8 cellular contexts compared by ENCODE assay signal in the genomic region with DNA sequence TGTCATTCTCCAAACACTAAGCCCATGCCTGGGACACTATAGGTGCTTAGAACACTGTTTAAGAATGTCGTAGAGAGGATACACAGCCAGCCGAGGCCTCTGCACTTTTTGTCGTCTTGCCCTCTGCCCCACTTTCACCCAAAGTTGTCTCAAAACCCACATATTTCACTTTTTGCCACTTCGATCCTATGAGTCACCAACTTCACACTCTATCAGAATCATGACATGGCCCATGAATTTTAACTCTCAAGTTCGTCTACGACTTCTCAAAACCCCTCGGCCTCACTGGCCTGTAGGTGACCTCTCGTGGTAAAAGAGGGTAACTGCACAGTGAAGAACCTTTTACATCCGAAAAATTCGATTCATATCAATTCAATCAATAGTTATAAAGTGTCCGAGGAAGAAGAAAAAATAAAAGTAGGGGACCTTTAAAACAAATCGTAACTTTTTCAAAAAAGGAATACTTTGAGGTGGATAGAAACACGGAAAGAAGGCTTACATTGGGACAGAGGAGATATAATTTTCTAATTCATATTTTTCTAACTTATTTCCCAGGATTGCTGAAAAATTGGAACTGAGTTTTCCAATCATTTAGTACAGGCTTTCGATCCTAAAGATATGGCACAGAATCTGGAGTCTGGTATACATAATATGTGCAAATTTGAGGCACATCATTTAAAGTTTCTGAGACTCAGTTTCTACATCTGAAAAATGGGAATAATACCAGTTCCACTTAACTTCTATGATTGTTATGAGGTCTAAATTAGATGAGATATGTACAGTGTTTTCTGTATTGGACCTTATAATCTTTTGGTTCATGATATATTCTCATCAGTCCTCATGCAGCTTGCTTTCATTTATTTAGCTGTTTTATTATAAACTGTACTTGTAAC.
DNase-seq lines count a peak whose midpoint lies in the region; ATAC-seq, FAIRE-seq and TF ChIP-seq lines count a peak whose summit lies in the region.

No MANE protein-coding gene starts in this region.

- peak; percentile 94 for TF ChIP-seq CTCF in SK-N-SH (IDR thresholded peaks at IDR 0.05)

- FAIRE-seq in endometrium (lab: Jason Lieb, UNC) = peak; percentile 21

- H3K27me3 ChIP-seq in SK-N-SH (ENCODE audit: insufficient read depth) = no peaks in the 10 kb centered on the region

- no peaks in the 10 kb centered on the region for H3K9me2 ChIP-seq in SK-N-SH

- CTCF ChIA-PET in SK-N-SH (lab: Yijun Ruan, JAX) = interaction anchor here (0.6 to 6.9 kb wide), 9 partner anchors 22 to 370 kb away, joined by 3 to 157 read pairs (median 4); a partner anchor contains a TSS

- H2AFZ ChIP-seq in SK-N-SH (ENCODE audit: low read depth) = no peak overlapping the region; the same call in 1 of the 2 replicates

- ATAC-seq in HG03520 (IDR thresholded peaks at IDR 0.05; ENCODE audit: unreplicated experiment) (peak; percentile 59), HG02642 (IDR thresholded peaks at IDR 0.05; ENCODE audit: poor library complexity, unreplicated experiment) (no peak)

- H3K4me2 ChIP-seq in SK-N-SH = no peak overlapping the region

- no peaks in the 10 kb centered on the region for H3K9me3 ChIP-seq in SK-N-SH

- peak in 4 of 6 experiments; percentile 12 to 53 (median 20) for DNase-seq in stimulated activated naive CD4-positive, alpha-beta T cell (lab: John Stamatoyannopoulos, UW)
- DNase-seq in stimulated activated naive CD4-positive, alpha-beta T cell treated with Interleukin-2 at 50 U/mL for 16 hours (lab: John Stamatoyannopoulos, UW) = no peak
- DNase-seq in SK-N-SH = peak; percentile 44
- DNase-seq in midbrain (lab: John Stamatoyannopoulos, UW) = peak; percentile 64
- no peak for DNase-seq in GOT3 (lab: John Stamatoyannopoulos, UW)

- 25% methylated on average over 14 of the region's 14 CpGs for WGBS in SK-N-SH (ENCODE audit: low lambda C conversion rate)

- POLR2A ChIA-PET in SK-N-SH (lab: Yijun Ruan, JAX) = no interaction called here

- H4K20me1 ChIP-seq in SK-N-SH (ENCODE audit: insufficient read depth) = no peaks in the 10 kb centered on the region

- H3F3A ChIP-seq in SK-N-SH (replicated peaks; ENCODE audit: insufficient read depth) = peaks cover 4% of the 10 kb centered on the region

- H3K4me1 ChIP-seq in SK-N-SH (ENCODE audit: control insufficient read depth in 1 of 2, insufficient read depth in 2 of 2, low read depth in 1 of 2, low read length in 1 of 2) = peaks cover 0 to 4% of the 10 kb centered on the region in 2 experiments; a peak in 2 of 4 replicates

- H3K79me2 ChIP-seq in SK-N-SH (ENCODE audit: insufficient read depth) = no peaks in the 10 kb centered on the region

- H3K27ac ChIP-seq in SK-N-SH (ENCODE audit: low read depth in 2 of 2, low read length in 1 of 2) = no peak overlapping the region

- TF ChIP-seq RAD21 in SK-N-SH (IDR thresholded peaks at IDR 0.05; ENCODE audit: low read length) = peak; percentile 87

- no peaks in the 10 kb centered on the region for H3K36me3 ChIP-seq in SK-N-SH (replicated peaks in 1 of 2; ENCODE audit: control insufficient read depth in 1 of 2, insufficient read depth in 2 of 2, low read length in 1 of 2)

- no peak overlapping the region for H3K4me3 ChIP-seq in SK-N-SH (ENCODE audit: low read depth in 2 of 2, low read length in 1 of 2)

- H3K9ac ChIP-seq in SK-N-SH = no peak overlapping the region

- TF ChIP-seq EP300 in SK-N-SH (IDR thresholded peaks at IDR 0.05; ENCODE audit: borderline replicate concordance in 1 of 2, low read depth in 1 of 2, low read length in 1 of 2) = no peak

TF ChIP-seq in SK-N-SH, 30 proteins besides CTCF, POLR2A, EP300 and RAD21:
- TF ChIP-seq SMC3 (IDR thresholded peaks at IDR 0.05; ENCODE audit: low read depth, low read length) = peak; percentile 88
- TF ChIP-seq GABPA (IDR thresholded peaks at IDR 0.05; ENCODE audit: low read depth) = no peak

Comparison
In these comparisons a context has a peak if more than half of its experiments do, and no peak if none do; other contexts are left out.
1. DNase-seq: peak in stimulated activated naive CD4-positive, alpha-beta T cell (4 of 6), SK-N-SH (single experiment) and midbrain (single experiment); none in stimulated activated naive CD4-positive, alpha-beta T cell treated with Interleukin-2 at 50 U/mL for 16 hours (single experiment) and GOT3 (single experiment).